In genomic region chr15:27061739-27062138, GRCh38 we compare ENCODE assay signal across 21 cellular contexts.
"Had no signal": no experiment of that assay in that cellular context is flagged by ENCODE, and none has a peak within 500 bp of the region (broad histone marks: within the 10 kb centered on the region; RNA-seq: fewer than 3 reads in every experiment).

No MANE protein-coding gene starts in this region.

- H3K9me3 ChIP-seq: right atrium auricular region, thyroid gland, upper lobe of left lung had no signal

- H2AFZ ChIP-seq: parathyroid adenoma had no signal

- H3K79me2 ChIP-seq: parathyroid adenoma had no signal

- H3K36me3 ChIP-seq: heart right ventricle, right atrium auricular region, stomach, thyroid gland, upper lobe of left lung had no signal

- DNase-seq: activated CD4-positive, alpha-beta T cell treated with anti-CD3 and anti-CD28 coated beads for 36 hours; activated CD4-positive, CD25-positive, alpha-beta regulatory T cell; activated naive CD4-positive, alpha-beta T cell; activated T-cell treated with anti-CD3 and anti-CD28 coated beads for 4 hours; activated T-cell treated with anti-CD3 and anti-CD28 coated beads, Interleukin-2, amount 50 U/mL, for 72 hours; endodermal cell; foreskin fibroblast; heart right ventricle; midbrain; naive thymus-derived CD4-positive, alpha-beta T cell; stimulated activated CD4-positive, alpha-beta T cell treated with anti-CD3 and anti-CD28 coated beads, Interleukin-15, amount 100 ng/mL, for 24 hours; stimulated activated CD4-positive, alpha-beta T cell treated with anti-CD3 and anti-CD28 coated beads, Interleukin-2, amount 100 ng/mL, for 24 hours; stimulated activated naive B cell treated with anti-CD40 and anti-IgM and Interleukin-4, amounts not matched to agents 10 μg/mL and 1 μg/mL and 100 μg/mL, for 72 hours; stomach; thyroid gland; upper lobe of left lung had no signal

- H3K4me1 ChIP-seq: heart right ventricle, parathyroid adenoma, right atrium auricular region, stomach, thyroid gland, upper lobe of left lung had no signal

- H3K4me2 ChIP-seq: smooth muscle cell had no signal

- H3K27ac ChIP-seq: heart right ventricle, parathyroid adenoma, right atrium auricular region, stomach, thyroid gland, upper lobe of left lung had no signal

- H3K9ac ChIP-seq: parathyroid adenoma had no signal

- H3K27me3 ChIP-seq: right atrium auricular region, stomach, thyroid gland, upper lobe of left lung had no signal

- H3K4me3 ChIP-seq: heart right ventricle, right atrium auricular region, smooth muscle cell, stomach, thyroid gland, upper lobe of left lung had no signal

- ATAC-seq: activated CD4-positive, alpha-beta T cell treated with anti-CD3 and anti-CD28 coated beads for 36 hours; activated naive CD4-positive, alpha-beta T cell treated with anti-CD3 and anti-CD28 coated beads, Interleukin-2, amount 50 U/mL, for 72 hours; activated T-cell treated with anti-CD3 and anti-CD28 coated beads, Interleukin-2, amount 50 U/mL, for 72 hours; esophagus mucosa; heart right ventricle; naive thymus-derived CD4-positive, alpha-beta T cell; stimulated activated naive B cell treated with anti-CD40 and anti-IgM and Interleukin-4, amounts not matched to agents 10 μg/mL and 1 μg/mL and 100 μg/mL, for 72 hours had no signal
